In genomic region chr21:38956791-38957571, GRCh38 we compare ENCODE assay signal across 11 cellular contexts.
DNase-seq lines count a peak whose midpoint lies in the region; ATAC-seq, FAIRE-seq and TF ChIP-seq lines count a peak whose summit lies in the region.
"Had no signal": no experiment of that assay in that cellular context is flagged by ENCODE, and none has a peak within 500 bp of the region (broad histone marks: within the 10 kb centered on the region; RNA-seq: fewer than 3 reads in every experiment).

No MANE protein-coding gene starts in this region.

- H3K9me2 ChIP-seq in GM23338 (ENCODE audit: insufficient read depth) = 0 out of 2 replicates have a peak, but pooled peaks cover 14% of the 10 kb centered on the region

- peaks cover 5% of the 10 kb centered on the region for H3K36me3 Mint-ChIP-seq in GM23338 (ENCODE audit: low read depth)

- H3K27me3 ChIP-seq in GM23338 (ENCODE audit: insufficient read depth) (no peaks in the 10 kb centered on the region), colonic mucosa (no peaks in the 10 kb centered on the region), pancreas (no peaks in the 10 kb centered on the region)

- H3K4me3 Mint-ChIP-seq in GM23338 = no peak overlapping the region
- H3K4me3 Mint-ChIP-seq: activated naive CD8-positive, alpha-beta T cell treated with anti-CD3 and anti-CD28 coated beads, Interleukin-2, amount 10 ng/mL, durations not matched to agents 7 days and 5 days had no signal

- TF ChIP-seq CTCF in GM23338 (conservative IDR thresholded peaks at IDR 0.05; ENCODE audit: low read depth in 2 of 2) (no peak), colonic mucosa (IDR thresholded peaks at IDR 0.05) (no peak), pancreas (IDR thresholded peaks at IDR 0.05) (no peak)

- WGBS in pancreas, 2 donors = 29 to 30% methylated on average over 12 of the region's 12 CpGs

- ATAC-seq in GM23338 (no peak), pancreas (peak; percentile 32 to 81 (median 69)), HG02870 (IDR thresholded peaks at IDR 0.05; ENCODE audit: unreplicated experiment) (no peak), HG03159 (IDR thresholded peaks at IDR 0.05; ENCODE audit: unreplicated experiment) (no peak)

- H3K9ac ChIP-seq in colonic mucosa (ENCODE audit: low read depth in 2 of 2, low read length in 2 of 2) = peak overlapping the region in 1 of 2 donors; percentile 67

- no peaks in the 10 kb centered on the region for H3K36me3 ChIP-seq in GM23338 (ENCODE audit: insufficient read depth)
- H3K36me3 ChIP-seq in colonic mucosa = no peaks in the 10 kb centered on the region
- no peaks in the 10 kb centered on the region for H3K36me3 ChIP-seq in pancreas

- no peaks in the 10 kb centered on the region for H3F3A ChIP-seq in GM23338 (replicated peaks; ENCODE audit: low read depth)

- no peak for FAIRE-seq in pancreas (lab: Jason Lieb, UNC)
- FAIRE-seq: HTR-8/SVneo had no signal

- H3K4me3 ChIP-seq in GM23338 = no peak overlapping the region
- no peak overlapping the region for H3K4me3 ChIP-seq in colonic mucosa
- H3K4me3 ChIP-seq in pancreas = no peak overlapping the region

- DNase-seq in GM23338 (ENCODE audit: low spot score) (no peak), NCI-H2227 (lab: John Stamatoyannopoulos, UW; ENCODE audit: unreplicated experiment) (peak; percentile 23), colonic mucosa (peak; percentile 68), pancreas (peak in 1 of 6 donors; percentile 33), A172 (ENCODE audit: low spot score) (no peak)
- DNase-seq in activated CD4-positive, alpha-beta T cell treated with anti-CD3 and anti-CD28 coated beads for 4 hours = no peak
- DNase-seq: activated naive CD8-positive, alpha-beta T cell treated with anti-CD3 and anti-CD28 coated beads, Interleukin-2, amount 10 ng/mL, durations not matched to agents 7 days and 5 days; stimulated activated CD4-positive, alpha-beta T cell treated with anti-CD3 and anti-CD28 coated beads, Interleukin-2, amount 100 ng/mL, for 24 hours had no signal

- H3K4me1 ChIP-seq in GM23338 (ENCODE audit: insufficient read depth) = no peaks in the 10 kb centered on the region
- H3K4me1 ChIP-seq in colonic mucosa = peaks cover 23% of the 10 kb centered on the region
- peaks cover 0 to 9% (median 0%) of the 10 kb centered on the region in 3 donors for H3K4me1 ChIP-seq in pancreas

- H3K9me3 ChIP-seq in colonic mucosa (no peaks in the 10 kb centered on the region), pancreas (no peaks in the 10 kb centered on the region)

- no peaks in the 10 kb centered on the region for H3K79me2 ChIP-seq in GM23338 (replicated peaks; ENCODE audit: insufficient read depth)

- no peak overlapping the region; the same call in 1 of the 2 replicates for H3K27ac Mint-ChIP-seq in GM23338
- H3K27ac Mint-ChIP-seq: activated naive CD8-positive, alpha-beta T cell treated with anti-CD3 and anti-CD28 coated beads, Interleukin-2, amount 10 ng/mL, durations not matched to agents 7 days and 5 days had no signal

- intact Hi-C loops in colonic mucosa (cut with DNase I) = no loop called here
- intact Hi-C loops in pancreas (cut with DNase I) = no loop called here

- H3K4me2 ChIP-seq in GM23338 = no peak overlapping the region

- no peaks in the 10 kb centered on the region for H4K20me1 ChIP-seq in GM23338 (replicated peaks; ENCODE audit: insufficient read depth)

- H3K27ac ChIP-seq in GM23338 (ENCODE audit: low read depth) (no peak overlapping the region), colonic mucosa (peak overlapping the region; percentile 75), pancreas (peak overlapping the region in 2 of 4 donors; percentile 33 to 48)

- peak overlapping the region; percentile 94 for H2AFZ ChIP-seq in GM23338

- H3K27me3 Mint-ChIP-seq in GM23338 (ENCODE audit: insufficient read depth, low read depth, poor library complexity) = peaks cover 10% of the 10 kb centered on the region

- peaks cover 7% of the 10 kb centered on the region for H3K9me3 Mint-ChIP-seq in GM23338

- peaks cover 5% of the 10 kb centered on the region for H3K4me1 Mint-ChIP-seq in GM23338

TF ChIP-seq in GM23338, 12 proteins besides CTCF, POLR2A, EP300 and RAD21:
- TF ChIP-seq EZH2phosphoT487 (IDR thresholded peaks at IDR 0.05; ENCODE audit: unreplicated experiment) (no peak), POLR2AphosphoS5 (IDR thresholded peaks at IDR 0.05; ENCODE audit: low read depth) (no peak), EZH2 (IDR thresholded peaks at IDR 0.05; ENCODE audit: low read depth, unreplicated experiment) (no peak), ZNF331 (CRISPR knock-in tag; IDR thresholded peaks at IDR 0.05; ENCODE audit: low read depth) (no peak), ETS1 (IDR thresholded peaks at IDR 0.05) (no peak)
TF ChIP-seq in GM23338: peak in this region for 0.

Comparison
In these comparisons a context has a peak if more than half of its experiments do, and no peak if none do; other contexts are left out.
1. ATAC-seq: peak in pancreas (4 of 4); none in GM23338 (single experiment), HG02870 (single experiment) and HG03159 (single experiment).
2. DNase-seq: peak in NCI-H2227 (single experiment) and colonic mucosa (single experiment); none in GM23338 (single experiment), A172 (single experiment) and activated CD4-positive, alpha-beta T cell treated with anti-CD3 and anti-CD28 coated beads for 4 hours (0 of 2).